ENCODE assay signal across 27 cellular contexts in the genomic region with DNA sequence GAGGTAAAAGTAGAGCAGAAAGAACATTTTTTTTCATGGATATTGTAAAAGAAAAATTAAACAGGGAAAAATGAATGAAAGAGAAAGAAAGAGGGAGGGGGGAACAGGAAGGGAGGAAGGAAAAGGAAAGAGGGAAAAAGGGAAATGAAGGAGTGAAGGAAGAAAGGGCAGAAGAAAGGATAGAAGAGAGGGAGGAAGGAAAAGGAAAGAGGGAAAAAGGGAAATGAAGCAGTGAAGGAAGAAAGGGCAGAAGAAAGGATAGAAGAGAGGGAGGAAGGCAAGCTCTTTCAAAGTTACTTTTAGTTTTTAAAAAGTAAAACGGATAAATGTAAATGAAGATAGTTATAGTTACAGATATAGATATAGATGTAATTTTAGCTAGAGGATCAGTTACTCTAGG.
"Had no signal": no experiment of that assay in that cellular context is flagged by ENCODE, and none has a peak within 500 bp of the region (broad histone marks: within the 10 kb centered on the region; RNA-seq: fewer than 3 reads in every experiment).

No MANE protein-coding gene starts in this region.

- H3K27me3 ChIP-seq: stomach, suprapubic skin, testis, thyroid gland, tibial artery, tibial nerve, transverse colon, upper lobe of left lung, upper lobe of right lung, uterus, vagina had no signal

- DNase-seq: stimulated activated CD4-positive, alpha-beta T cell treated with anti-CD3 and anti-CD28 coated beads, Interleukin-2, amount 100 ng/mL, for 48 hours; stimulated activated CD4-positive, alpha-beta T cell treated with anti-CD3 and anti-CD28 coated beads, Interleukin-4, amount 100 ng/mL, for 1 hour; stimulated activated CD4-positive, alpha-beta T cell treated with anti-CD3 and anti-CD28 coated beads, Interleukin-4, amount 100 ng/mL, for 24 hours; stimulated activated CD4-positive, alpha-beta T cell treated with anti-CD3 and anti-CD28 coated beads, Interleukin-4, amount 100 ng/mL, for 4 hours; stimulated activated CD8-positive, alpha-beta memory T cell treated with anti-CD3 and anti-CD28 coated beads, Interleukin-4, amount 100 ng/mL, for 48 hours; stimulated activated naive B cell treated with anti-CD40 and anti-IgM and Interleukin-4, amounts not matched to agents 10 μg/mL and 1 μg/mL and 100 μg/mL, for 72 hours; stimulated activated naive CD4-positive, alpha-beta T cell; stimulated activated naive CD4-positive, alpha-beta T cell treated with Interleukin-2 at 50 U/mL for 16 hours; stimulated activated naive CD8-positive, alpha-beta T cell treated with anti-CD3 and anti-CD28 coated beads, Interleukin-15, amount 100 ng/mL, for 72 hours; stimulated activated naive CD8-positive, alpha-beta T cell treated with anti-CD3 and anti-CD28 coated beads, Interleukin-15, Interleukin-2, amounts not matched to agents 100 U/mL and 50 U/mL, for 24 hours; stomach; substantia nigra; testis; thyroid gland; tibial artery; transverse colon; trophoblast cell; upper lobe of left lung; upper lobe of right lung; uterus had no signal

- H3K36me3 ChIP-seq: stomach, suprapubic skin, thoracic aorta, thyroid gland, tibial artery, tibial nerve, transverse colon, upper lobe of left lung, upper lobe of right lung, uterus, vagina had no signal

- ATAC-seq: stimulated activated effector memory CD8-positive, alpha-beta T cell treated with anti-CD3 and anti-CD28 coated beads, Interleukin-12 subunit alpha, Interleukin-12 subunit beta, amount 100 ng/mL, for 72 hours; stimulated activated memory B cell treated with anti-CD40 and anti-IgM and Interleukin-4, amounts not matched to agents 10 μg/mL and 1 μg/mL and 100 μg/mL, for 72 hours; stimulated activated naive B cell treated with anti-CD40 and anti-IgM and Interleukin-4, amounts not matched to agents 10 μg/mL and 1 μg/mL and 100 μg/mL, for 72 hours; stimulated activated naive CD8-positive, alpha-beta T cell treated with anti-CD3 and anti-CD28 coated beads, Interleukin-15, amount 100 ng/mL, for 72 hours; stimulated activated naive CD8-positive, alpha-beta T cell treated with anti-CD3 and anti-CD28 coated beads, Interleukin-15, Interleukin-2, amounts not matched to agents 100 U/mL and 50 U/mL, for 24 hours; upper lobe of right lung had no signal

- H3K4me3 ChIP-seq: stomach, suprapubic skin, testis, thoracic aorta, thyroid gland, tibial artery, tibial nerve, transverse colon, upper lobe of left lung, upper lobe of right lung, uterus, vagina had no signal

- H3K9me3 ChIP-seq: stomach, suprapubic skin, testis, thoracic aorta, thyroid gland, tibial artery, tibial nerve, upper lobe of left lung, upper lobe of right lung, uterus, vagina had no signal

- FAIRE-seq: urothelium cell line had no signal

- H3K4me1 ChIP-seq: stomach, suprapubic skin, testis, thyroid gland, tibial artery, tibial nerve, transverse colon, upper lobe of left lung, upper lobe of right lung, uterus, vagina had no signal

- H3K27ac ChIP-seq: stomach, suprapubic skin, testis, thoracic aorta, thyroid gland, tibial artery, tibial nerve, transverse colon, upper lobe of left lung, upper lobe of right lung, uterus, vagina had no signal
